ENCODE assay signal across 2 cellular contexts in the genomic region with DNA sequence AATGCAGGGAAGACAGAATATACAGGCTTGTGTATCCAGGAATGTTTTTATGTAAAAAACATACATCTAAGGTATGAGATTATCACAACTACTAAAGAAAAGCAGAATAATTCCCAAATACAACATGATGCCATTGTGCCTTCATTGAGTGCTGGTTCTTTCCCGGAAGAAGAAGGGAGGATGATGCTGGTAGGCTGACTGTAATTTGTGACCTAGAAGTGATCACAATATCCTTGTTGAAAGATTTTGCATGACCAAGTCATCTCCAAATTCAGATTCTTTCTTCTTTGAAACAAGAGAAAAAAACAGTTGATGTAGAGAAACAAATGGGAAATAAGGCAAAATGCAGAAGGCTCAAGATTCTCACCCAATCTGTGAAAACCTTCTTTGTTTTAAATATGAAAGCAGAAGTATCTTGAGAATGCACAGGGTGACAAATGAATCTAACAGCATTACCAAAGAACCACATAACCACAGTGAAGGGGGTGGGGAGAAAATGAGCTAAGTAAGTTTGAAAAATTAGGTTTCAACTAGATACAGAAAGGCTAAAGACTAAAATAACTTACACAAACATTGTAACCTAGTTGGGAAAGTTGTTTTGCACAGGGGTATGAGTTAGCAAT.
TF ChIP-seq lines count a peak whose summit lies in the region.

No MANE protein-coding gene starts in this region.

TF ChIP-seq in WTC11, 78 proteins besides CTCF, POLR2A, EP300 and RAD21:
- no peak for TF ChIP-seq NFE2L1 (CRISPR knock-in tag; IDR thresholded peaks at IDR 0.05)
- TF ChIP-seq SMAD3 (CRISPR knock-in tag; IDR thresholded peaks at IDR 0.05; ENCODE audit: borderline replicate concordance) = no peak
- no peak for TF ChIP-seq ZNF138 (CRISPR knock-in tag; conservative IDR thresholded peaks at IDR 0.05)
TF ChIP-seq in WTC11: peak in this region for 0.

TF ChIP-seq in HepG2, 621 proteins besides CTCF, POLR2A, EP300 and RAD21:
- TF ChIP-seq, protein P1, sequence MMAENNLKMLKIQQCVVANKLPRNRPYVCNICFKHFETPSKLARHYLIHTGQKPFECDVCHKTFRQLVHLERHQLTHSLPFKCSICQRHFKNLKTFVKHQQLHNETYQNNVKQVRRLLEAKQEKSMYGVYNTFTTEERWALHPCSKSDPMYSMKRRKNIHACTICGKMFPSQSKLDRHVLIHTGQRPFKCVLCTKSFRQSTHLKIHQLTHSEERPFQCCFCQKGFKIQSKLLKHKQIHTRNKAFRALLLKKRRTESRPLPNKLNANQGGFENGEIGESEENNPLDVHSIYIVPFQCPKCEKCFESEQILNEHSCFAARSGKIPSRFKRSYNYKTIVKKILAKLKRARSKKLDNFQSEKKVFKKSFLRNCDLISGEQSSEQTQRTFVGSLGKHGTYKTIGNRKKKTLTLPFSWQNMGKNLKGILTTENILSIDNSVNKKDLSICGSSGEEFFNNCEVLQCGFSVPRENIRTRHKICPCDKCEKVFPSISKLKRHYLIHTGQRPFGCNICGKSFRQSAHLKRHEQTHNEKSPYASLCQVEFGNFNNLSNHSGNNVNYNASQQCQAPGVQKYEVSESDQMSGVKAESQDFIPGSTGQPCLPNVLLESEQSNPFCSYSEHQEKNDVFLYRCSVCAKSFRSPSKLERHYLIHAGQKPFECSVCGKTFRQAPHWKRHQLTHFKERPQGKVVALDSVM (CRISPR knock-in tag; IDR thresholded peaks at IDR 0.05) = no peak
- TF ChIP-seq ZNF883 (CRISPR knock-in tag; IDR thresholded peaks at IDR 0.05; ENCODE audit: not compliant biosample characterization) (no peak), STAT5B (CRISPR knock-in tag; IDR thresholded peaks at IDR 0.05) (no peak), ZNF430 (CRISPR knock-in tag; IDR thresholded peaks at IDR 0.05) (no peak), KDM2A (CRISPR knock-in tag; IDR thresholded peaks at IDR 0.05; ENCODE audit: borderline replicate concordance, low read depth) (no peak), ZNF678 (CRISPR knock-in tag; IDR thresholded peaks at IDR 0.05) (no peak), KDM5B (CRISPR knock-in tag; IDR thresholded peaks at IDR 0.05; ENCODE audit: borderline replicate concordance) (no peak), ZNF674 (CRISPR knock-in tag; IDR thresholded peaks at IDR 0.05; ENCODE audit: low read depth) (no peak), ZNF607 (CRISPR knock-in tag; IDR thresholded peaks at IDR 0.05; ENCODE audit: borderline replicate concordance) (no peak), BRCA1 (CRISPR knock-in tag; IDR thresholded peaks at IDR 0.05) (no peak), NCOA2 (CRISPR knock-in tag; IDR thresholded peaks at IDR 0.05) (no peak), ZNF703 (CRISPR knock-in tag; IDR thresholded peaks at IDR 0.05; ENCODE audit: borderline replicate concordance) (no peak), AHR (CRISPR knock-in tag; IDR thresholded peaks at IDR 0.05) (no peak)
- TF ChIP-seq, protein P2, sequence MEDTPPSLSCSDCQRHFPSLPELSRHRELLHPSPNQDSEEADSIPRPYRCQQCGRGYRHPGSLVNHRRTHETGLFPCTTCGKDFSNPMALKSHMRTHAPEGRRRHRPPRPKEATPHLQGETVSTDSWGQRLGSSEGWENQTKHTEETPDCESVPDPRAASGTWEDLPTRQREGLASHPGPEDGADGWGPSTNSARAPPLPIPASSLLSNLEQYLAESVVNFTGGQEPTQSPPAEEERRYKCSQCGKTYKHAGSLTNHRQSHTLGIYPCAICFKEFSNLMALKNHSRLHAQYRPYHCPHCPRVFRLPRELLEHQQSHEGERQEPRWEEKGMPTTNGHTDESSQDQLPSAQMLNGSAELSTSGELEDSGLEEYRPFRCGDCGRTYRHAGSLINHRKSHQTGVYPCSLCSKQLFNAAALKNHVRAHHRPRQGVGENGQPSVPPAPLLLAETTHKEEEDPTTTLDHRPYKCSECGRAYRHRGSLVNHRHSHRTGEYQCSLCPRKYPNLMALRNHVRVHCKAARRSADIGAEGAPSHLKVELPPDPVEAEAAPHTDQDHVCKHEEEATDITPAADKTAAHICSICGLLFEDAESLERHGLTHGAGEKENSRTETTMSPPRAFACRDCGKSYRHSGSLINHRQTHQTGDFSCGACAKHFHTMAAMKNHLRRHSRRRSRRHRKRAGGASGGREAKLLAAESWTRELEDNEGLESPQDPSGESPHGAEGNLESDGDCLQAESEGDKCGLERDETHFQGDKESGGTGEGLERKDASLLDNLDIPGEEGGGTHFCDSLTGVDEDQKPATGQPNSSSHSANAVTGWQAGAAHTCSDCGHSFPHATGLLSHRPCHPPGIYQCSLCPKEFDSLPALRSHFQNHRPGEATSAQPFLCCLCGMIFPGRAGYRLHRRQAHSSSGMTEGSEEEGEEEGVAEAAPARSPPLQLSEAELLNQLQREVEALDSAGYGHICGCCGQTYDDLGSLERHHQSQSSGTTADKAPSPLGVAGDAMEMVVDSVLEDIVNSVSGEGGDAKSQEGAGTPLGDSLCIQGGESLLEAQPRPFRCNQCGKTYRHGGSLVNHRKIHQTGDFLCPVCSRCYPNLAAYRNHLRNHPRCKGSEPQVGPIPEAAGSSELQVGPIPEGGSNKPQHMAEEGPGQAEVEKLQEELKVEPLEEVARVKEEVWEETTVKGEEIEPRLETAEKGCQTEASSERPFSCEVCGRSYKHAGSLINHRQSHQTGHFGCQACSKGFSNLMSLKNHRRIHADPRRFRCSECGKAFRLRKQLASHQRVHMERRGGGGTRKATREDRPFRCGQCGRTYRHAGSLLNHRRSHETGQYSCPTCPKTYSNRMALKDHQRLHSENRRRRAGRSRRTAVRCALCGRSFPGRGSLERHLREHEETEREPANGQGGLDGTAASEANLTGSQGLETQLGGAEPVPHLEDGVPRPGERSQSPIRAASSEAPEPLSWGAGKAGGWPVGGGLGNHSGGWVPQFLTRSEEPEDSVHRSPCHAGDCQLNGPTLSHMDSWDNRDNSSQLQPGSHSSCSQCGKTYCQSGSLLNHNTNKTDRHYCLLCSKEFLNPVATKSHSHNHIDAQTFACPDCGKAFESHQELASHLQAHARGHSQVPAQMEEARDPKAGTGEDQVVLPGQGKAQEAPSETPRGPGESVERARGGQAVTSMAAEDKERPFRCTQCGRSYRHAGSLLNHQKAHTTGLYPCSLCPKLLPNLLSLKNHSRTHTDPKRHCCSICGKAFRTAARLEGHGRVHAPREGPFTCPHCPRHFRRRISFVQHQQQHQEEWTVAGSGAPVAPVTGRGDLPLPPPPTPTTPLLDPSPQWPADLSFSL (CRISPR knock-in tag; IDR thresholded peaks at IDR 0.05) = no peak
- TF ChIP-seq, protein P3, sequence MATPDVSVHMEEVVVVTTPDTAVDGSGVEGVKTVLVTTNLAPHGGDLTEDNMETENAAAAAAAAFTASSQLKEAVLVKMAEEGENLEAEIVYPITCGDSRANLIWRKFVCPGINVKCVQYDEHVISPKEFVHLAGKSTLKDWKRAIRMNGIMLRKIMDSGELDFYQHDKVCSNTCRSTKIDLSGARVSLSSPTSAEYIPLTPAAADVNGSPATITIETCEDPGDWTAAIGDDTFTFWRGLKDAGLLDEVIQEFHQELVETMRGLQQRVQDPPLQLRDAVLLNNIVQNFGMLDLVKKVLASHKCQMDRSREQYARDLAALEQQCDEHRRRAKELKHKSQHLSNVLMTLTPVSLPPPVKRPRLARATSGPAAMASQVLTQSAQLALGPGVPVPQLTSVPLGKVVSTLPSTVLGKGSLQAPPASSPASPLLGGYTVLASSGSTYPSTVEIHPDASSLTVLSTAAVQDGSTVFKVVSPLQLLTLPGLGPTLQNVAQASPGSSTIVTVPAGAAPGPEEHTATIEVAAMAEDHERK (CRISPR knock-in tag; IDR thresholded peaks at IDR 0.05; ENCODE audit: low read depth) = no peak
- TF ChIP-seq, protein P4, sequence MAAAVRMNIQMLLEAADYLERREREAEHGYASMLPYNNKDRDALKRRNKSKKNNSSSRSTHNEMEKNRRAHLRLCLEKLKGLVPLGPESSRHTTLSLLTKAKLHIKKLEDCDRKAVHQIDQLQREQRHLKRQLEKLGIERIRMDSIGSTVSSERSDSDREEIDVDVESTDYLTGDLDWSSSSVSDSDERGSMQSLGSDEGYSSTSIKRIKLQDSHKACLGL (CRISPR knock-in tag; IDR thresholded peaks at IDR 0.05) = no peak
- TF ChIP-seq, protein P5, sequence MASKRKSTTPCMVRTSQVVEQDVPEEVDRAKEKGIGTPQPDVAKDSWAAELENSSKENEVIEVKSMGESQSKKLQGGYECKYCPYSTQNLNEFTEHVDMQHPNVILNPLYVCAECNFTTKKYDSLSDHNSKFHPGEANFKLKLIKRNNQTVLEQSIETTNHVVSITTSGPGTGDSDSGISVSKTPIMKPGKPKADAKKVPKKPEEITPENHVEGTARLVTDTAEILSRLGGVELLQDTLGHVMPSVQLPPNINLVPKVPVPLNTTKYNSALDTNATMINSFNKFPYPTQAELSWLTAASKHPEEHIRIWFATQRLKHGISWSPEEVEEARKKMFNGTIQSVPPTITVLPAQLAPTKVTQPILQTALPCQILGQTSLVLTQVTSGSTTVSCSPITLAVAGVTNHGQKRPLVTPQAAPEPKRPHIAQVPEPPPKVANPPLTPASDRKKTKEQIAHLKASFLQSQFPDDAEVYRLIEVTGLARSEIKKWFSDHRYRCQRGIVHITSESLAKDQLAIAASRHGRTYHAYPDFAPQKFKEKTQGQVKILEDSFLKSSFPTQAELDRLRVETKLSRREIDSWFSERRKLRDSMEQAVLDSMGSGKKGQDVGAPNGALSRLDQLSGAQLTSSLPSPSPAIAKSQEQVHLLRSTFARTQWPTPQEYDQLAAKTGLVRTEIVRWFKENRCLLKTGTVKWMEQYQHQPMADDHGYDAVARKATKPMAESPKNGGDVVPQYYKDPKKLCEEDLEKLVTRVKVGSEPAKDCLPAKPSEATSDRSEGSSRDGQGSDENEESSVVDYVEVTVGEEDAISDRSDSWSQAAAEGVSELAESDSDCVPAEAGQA (IDR thresholded peaks at IDR 0.05; ENCODE audit: low read depth) = no peak
- TF ChIP-seq, protein P5 (CRISPR knock-in tag; IDR thresholded peaks at IDR 0.05; ENCODE audit: borderline replicate concordance) = no peak
- TF ChIP-seq, protein P6, sequence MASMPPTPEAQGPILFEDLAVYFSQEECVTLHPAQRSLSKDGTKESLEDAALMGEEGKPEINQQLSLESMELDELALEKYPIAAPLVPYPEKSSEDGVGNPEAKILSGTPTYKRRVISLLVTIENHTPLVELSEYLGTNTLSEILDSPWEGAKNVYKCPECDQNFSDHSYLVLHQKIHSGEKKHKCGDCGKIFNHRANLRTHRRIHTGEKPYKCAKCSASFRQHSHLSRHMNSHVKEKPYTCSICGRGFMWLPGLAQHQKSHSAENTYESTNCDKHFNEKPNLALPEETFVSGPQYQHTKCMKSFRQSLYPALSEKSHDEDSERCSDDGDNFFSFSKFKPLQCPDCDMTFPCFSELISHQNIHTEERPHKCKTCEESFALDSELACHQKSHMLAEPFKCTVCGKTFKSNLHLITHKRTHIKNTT (CRISPR knock-in tag; IDR thresholded peaks at IDR 0.05) = no peak
